7 cellular contexts compared by ENCODE assay signal in genomic region chr19:40055049-40055448, GRCh38. TPM values are rescaled to one million over a fixed set of nuclear protein-coding genes. Genes with fewer than 3 reads are reported as not detected.
A peak's percentile ranks its signal among the peaks of the same experiment; 100 is the strongest.
DNase-seq lines count a peak whose midpoint lies in the region; ATAC-seq, FAIRE-seq and TF ChIP-seq lines count a peak whose summit lies in the region.

No MANE protein-coding gene starts in this region.

- H3K4me3 ChIP-seq in HUES6 (ENCODE audit: low read depth, low read length) (peak overlapping the region; percentile 85), keratinocyte (ENCODE audit: control insufficient read depth in 2 of 3, extremely low read depth in 1 of 3, insufficient read depth in 2 of 3, low read depth in 1 of 3, low read length in 3 of 3) (peak overlapping the region; percentile 64 to 97 (median 84)), subcutaneous abdominal adipose tissue (ENCODE audit: low read depth in 1 of 5, low read length in 5 of 5) (peak overlapping the region; percentile 74 to 98 (median 97))

- H3K27ac Mint-ChIP-seq in activated naive CD8-positive, alpha-beta T cell: peak overlapping the region; percentile 96

- peaks cover 24% of the 10 kb centered on the region for H3K79me2 ChIP-seq in keratinocyte (ENCODE audit: control insufficient read depth, insufficient read depth, low read length)

- no peaks in the 10 kb centered on the region for H3K9me1 ChIP-seq in keratinocyte (ENCODE audit: control insufficient read depth, extremely low read depth, insufficient read depth, low read length)

- ATAC-seq in HG03095 (IDR thresholded peaks at IDR 0.05; ENCODE audit: unreplicated experiment): no peak
- no peak for ATAC-seq in HG03457 (IDR thresholded peaks at IDR 0.05; ENCODE audit: unreplicated experiment)

- DNase-seq in keratinocyte (ENCODE audit: low read depth, low spot score) (no peak), SW480 (ENCODE audit: low spot score) (no peak)

- TF ChIP-seq CTCF in keratinocyte (optimal IDR thresholded peaks at IDR 0.05 in 1 of 3, IDR thresholded peaks at IDR 0.05 in 1 of 3, conservative IDR thresholded peaks at IDR 0.05 in 1 of 3; ENCODE audit: extremely low read depth in 1 of 3, insufficient read depth in 2 of 3, low read length in 3 of 3): no peak

- H3K9me3 ChIP-seq in HUES6 (ENCODE audit: control insufficient read depth, insufficient read depth, low read depth, low read length): peaks cover 39% of the 10 kb centered on the region
- H3K9me3 ChIP-seq in keratinocyte (ENCODE audit: control insufficient read depth, low read depth, low read length): peaks cover 2% of the 10 kb centered on the region
- peaks cover 10 to 21% (median 13%) of the 10 kb centered on the region in 5 donors for H3K9me3 ChIP-seq in subcutaneous abdominal adipose tissue (ENCODE audit: control insufficient read depth in 5 of 5, low read length in 5 of 5)

- H3K36me3 ChIP-seq in HUES6 (ENCODE audit: control insufficient read depth, insufficient read depth, low read length) (peaks cover 6% of the 10 kb centered on the region; the same call in 1 of the 2 replicates), keratinocyte (ENCODE audit: control insufficient read depth in 2 of 2, extremely low read depth in 1 of 2, insufficient read depth in 2 of 2, low read length in 2 of 2) (no peaks in the 10 kb centered on the region), subcutaneous abdominal adipose tissue (ENCODE audit: control insufficient read depth in 5 of 5, insufficient read depth in 5 of 5, low read length in 5 of 5) (peaks cover 0 to 7% (median 0%) of the 10 kb centered on the region in 5 donors)

- H3K27ac ChIP-seq in HUES6 (ENCODE audit: low read depth, low read length): no peak overlapping the region
- no peak overlapping the region for H3K27ac ChIP-seq in keratinocyte (ENCODE audit: control insufficient read depth, insufficient read depth, low read length)
- no peak overlapping the region for H3K27ac ChIP-seq in subcutaneous abdominal adipose tissue (ENCODE audit: low read depth, low read length)

- peaks cover 53% of the 10 kb centered on the region for H3K4me1 Mint-ChIP-seq in activated naive CD8-positive, alpha-beta T cell (ENCODE audit: low read depth)

- H3K4me1 ChIP-seq in HUES6 (ENCODE audit: control insufficient read depth, insufficient read depth, low read length) (no peaks in the 10 kb centered on the region), keratinocyte (ENCODE audit: control insufficient read depth, extremely low read depth, insufficient read depth, low read length) (peaks cover 11% of the 10 kb centered on the region), subcutaneous abdominal adipose tissue (ENCODE audit: control insufficient read depth in 5 of 5, insufficient read depth in 5 of 5, low read length in 5 of 5) (peaks cover 0 to 24% (median 19%) of the 10 kb centered on the region in 5 donors)

- H3K27me3 Mint-ChIP-seq in activated naive CD8-positive, alpha-beta T cell: no peaks in the 10 kb centered on the region

- no peaks in the 10 kb centered on the region for H4K20me1 ChIP-seq in keratinocyte (ENCODE audit: control insufficient read depth, extremely low read depth, insufficient read depth, low read length)

- H3K9ac ChIP-seq in HUES6 (ENCODE audit: low read length) (peak overlapping the region; percentile 87), keratinocyte (ENCODE audit: control insufficient read depth, extremely low read depth, insufficient read depth, low read length) (peak overlapping the region; percentile 61), subcutaneous abdominal adipose tissue (ENCODE audit: low read length in 5 of 5) (peak overlapping the region in 4 of 5 donors; percentile 73 to 91 (median 80))

- peak overlapping the region; percentile 92 for H2AFZ ChIP-seq in keratinocyte (ENCODE audit: control insufficient read depth, low read length)

- no peak for FAIRE-seq in keratinocyte (lab: Jason Lieb, UNC)

- H3K27me3 ChIP-seq in HUES6 (ENCODE audit: control insufficient read depth, insufficient read depth, low read length) (no peaks in the 10 kb centered on the region), keratinocyte (ENCODE audit: control insufficient read depth, extremely low read depth, insufficient read depth, low read length) (no peaks in the 10 kb centered on the region), subcutaneous abdominal adipose tissue (ENCODE audit: control insufficient read depth in 5 of 5, insufficient read depth in 4 of 5, low read length in 5 of 5) (no peaks in the 10 kb centered on the region)

- peak overlapping the region; percentile 99 for H3K4me2 ChIP-seq in keratinocyte (ENCODE audit: control insufficient read depth, extremely low read depth, insufficient read depth, low read depth, low read length)

- peaks cover 29% of the 10 kb centered on the region for H3K36me3 Mint-ChIP-seq in activated naive CD8-positive, alpha-beta T cell

- peaks cover 8% of the 10 kb centered on the region for H3K9me3 Mint-ChIP-seq in activated naive CD8-positive, alpha-beta T cell (ENCODE audit: low read depth)

- peak overlapping the region; percentile 98 for H3K4me3 Mint-ChIP-seq in activated naive CD8-positive, alpha-beta T cell

- dilution Hi-C loops in keratinocyte (cut with MboI; ENCODE audit: extremely low pct_ligation_motif_present, low sequenced_read_pairs): no loop called here

RNA-seq across cellular contexts. Expression of gene ZNF780B, which starts 1.0 kb away (rescaled TPM):
- polyA plus RNA-seq in keratinocyte: 5.3 to 8.3 TPM (median 6.3 TPM) in 3 replicates
- 4.3 TPM for polyA plus RNA-seq in keratinocyte (2011; ENCODE audit: low read depth)
- 4.2 and 4.7 TPM in 2 replicates for polyA plus RNA-seq in keratinocyte (2011; cell fraction: cytosol; rRNA removed)
- polyA plus RNA-seq in keratinocyte (2011; cell fraction: nucleus; rRNA removed): 6.7 and 9.9 TPM in 2 replicates
- polyA plus RNA-seq in keratinocyte (2012; ENCODE audit: low replicate concordance): 2.9 and 5.4 TPM in 2 replicates
- 4.6 to 27.3 TPM (median 5.5 TPM) in 3 replicates for polyA minus RNA-seq in keratinocyte
- 3.5 TPM for polyA minus RNA-seq in keratinocyte (2011; cell fraction: cytosol; rRNA and poly(A)+ RNA removed)
- 8.3 and 12.6 TPM in 2 replicates for polyA minus RNA-seq in keratinocyte (2011; cell fraction: nucleus; rRNA and poly(A)+ RNA removed)

RNA-seq across cellular contexts. Expression of gene ZNF780A, which starts 35.7 kb away (rescaled TPM):
- 12.2 to 20.3 TPM (median 19.0 TPM) in 3 replicates for polyA plus RNA-seq in keratinocyte
- 10.1 TPM for polyA plus RNA-seq in keratinocyte (2011; ENCODE audit: low read depth)
- polyA plus RNA-seq in keratinocyte (2011; cell fraction: cytosol; rRNA removed): 14.7 and 16.4 TPM in 2 replicates
- polyA plus RNA-seq in keratinocyte (2011; cell fraction: nucleus; rRNA removed): 21.9 and 22.5 TPM in 2 replicates
- 11.3 and 15.2 TPM in 2 replicates for polyA plus RNA-seq in keratinocyte (2012; ENCODE audit: low replicate concordance)
- polyA minus RNA-seq in keratinocyte: 0.85 to 20.9 TPM (median 7.6 TPM) in 3 replicates
- polyA minus RNA-seq in keratinocyte (2011; cell fraction: cytosol; rRNA and poly(A)+ RNA removed): 4.8 TPM
- polyA minus RNA-seq in keratinocyte (2011; cell fraction: nucleus; rRNA and poly(A)+ RNA removed): 9.2 and 16.4 TPM in 2 replicates

RNA-seq across cellular contexts. Expression of gene ZNF546, which starts 58.2 kb away (rescaled TPM):
- polyA plus RNA-seq in keratinocyte: 0.31 to 0.85 TPM (median 0.52 TPM) in 3 replicates
- 0.36 TPM for polyA plus RNA-seq in keratinocyte (2011; ENCODE audit: low read depth)
- polyA plus RNA-seq in keratinocyte (2011; cell fraction: cytosol; rRNA removed): 0.18 and 0.44 TPM in 2 replicates
- polyA plus RNA-seq in keratinocyte (2011; cell fraction: nucleus; rRNA removed): 0.64 and 0.68 TPM in 2 replicates
- polyA plus RNA-seq in keratinocyte (2012; ENCODE audit: low replicate concordance): 0.21 and 0.23 TPM in 2 replicates
- 0.03 to 1.9 TPM (median 0.63 TPM) in 3 replicates for polyA minus RNA-seq in keratinocyte
- polyA minus RNA-seq in keratinocyte (2011; cell fraction: cytosol; rRNA and poly(A)+ RNA removed): 0.96 TPM
- polyA minus RNA-seq in keratinocyte (2011; cell fraction: nucleus; rRNA and poly(A)+ RNA removed): 2.9 and 3.4 TPM in 2 replicates
